13 cellular contexts compared by ENCODE assay signal in the genomic region with DNA sequence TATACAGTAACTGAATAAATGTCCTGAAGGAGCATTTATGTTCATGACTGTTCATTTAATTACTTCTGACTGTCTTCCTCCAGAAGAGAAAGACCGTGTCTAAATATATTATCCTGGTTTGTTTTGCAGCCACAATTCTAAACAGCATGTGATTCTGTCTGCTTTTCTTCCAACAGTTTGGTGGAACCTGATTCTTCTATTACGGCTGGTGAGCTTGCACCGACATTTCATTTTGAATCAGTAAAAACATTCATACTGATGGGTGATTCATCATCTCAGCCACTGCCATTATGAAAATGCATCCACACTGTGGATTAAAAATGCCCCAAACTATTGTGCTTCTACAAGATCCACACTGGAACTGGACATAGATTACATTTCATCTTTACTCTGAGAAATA. TPM values are rescaled to one million over a fixed set of nuclear protein-coding genes. Genes with fewer than 3 reads are reported as not detected.
A peak's percentile ranks its signal among the peaks of the same experiment; 100 is the strongest.
DNase-seq lines count a peak whose midpoint lies in the region; ATAC-seq and TF ChIP-seq lines count a peak whose summit lies in the region.
"Had no signal": no experiment of that assay in that cellular context is flagged by ENCODE, and none has a peak within 500 bp of the region (broad histone marks: within the 10 kb centered on the region; RNA-seq: fewer than 3 reads in every experiment).

No MANE protein-coding gene starts in this region.

- H3K4me1 Mint-ChIP-seq in activated CD4-positive, alpha-beta T cell treated with anti-CD3 and anti-CD28 coated beads, Interleukin-2, amount 10 ng/mL, durations not matched to agents 7 days and 5 days, result peaks cover 30% of the 10 kb centered on the region

- no peaks in the 10 kb centered on the region for H3K27me3 Mint-ChIP-seq in activated CD4-positive, alpha-beta T cell treated with anti-CD3 and anti-CD28 coated beads, Interleukin-2, amount 10 ng/mL, durations not matched to agents 7 days and 5 days

- no TSS peak for BruUV-seq in PC-3 (replicated peaks; lab: Mats Ljungman, UMichigan)

- no peaks in the 10 kb centered on the region for H3K27me3 ChIP-seq in AG04450 (ENCODE audit: control insufficient read depth, insufficient read depth, low read length)
- no peaks in the 10 kb centered on the region for H3K27me3 ChIP-seq in PC-3 (ENCODE audit: low read length)
- H3K27me3 ChIP-seq in esophagus squamous epithelium, result no peaks in the 10 kb centered on the region
- no peaks in the 10 kb centered on the region for H3K27me3 ChIP-seq in prostate gland (replicated peaks; ENCODE audit: insufficient read depth)
- H3K27me3 ChIP-seq: BE2C, body of pancreas had no signal

- no peak overlapping the region for H2AFZ ChIP-seq in PC-3 (ENCODE audit: low read length)

- peaks cover 70% of the 10 kb centered on the region for H3K36me3 Mint-ChIP-seq in activated CD4-positive, alpha-beta T cell treated with anti-CD3 and anti-CD28 coated beads, Interleukin-2, amount 10 ng/mL, durations not matched to agents 7 days and 5 days (ENCODE audit: low read depth)

- H3K9me3 Mint-ChIP-seq in activated CD4-positive, alpha-beta T cell treated with anti-CD3 and anti-CD28 coated beads, Interleukin-2, amount 10 ng/mL, durations not matched to agents 7 days and 5 days, result no peaks in the 10 kb centered on the region
- H3K9me3 Mint-ChIP-seq: activated T-cell treated with anti-CD3 and anti-CD28 coated beads, Interleukin-2, amount 50 U/mL, for 4 hours had no signal

- H3F3A ChIP-seq in PC-3 (ENCODE audit: low read length, unreplicated experiment), result no peaks in the 10 kb centered on the region

- H3K36me3 ChIP-seq in PC-3 (ENCODE audit: low read depth, low read length) (peaks cover 17% of the 10 kb centered on the region; the same call in 1 of the 2 replicates), esophagus squamous epithelium (peaks cover 0 to 56% (median 4%) of the 10 kb centered on the region in 3 donors), prostate gland (peaks cover 0 to 5% of the 10 kb centered on the region in 2 donors)

- POLR2A ChIA-PET in AG04450 (lab: Yijun Ruan, JAX), result no interaction called here
- POLR2A ChIA-PET in PC-3 (lab: Charles Lee; ENCODE audit: unreplicated experiment), result no interaction called here
- POLR2A ChIA-PET in activated CD4-positive, alpha-beta T cell treated with anti-CD3 and anti-CD28 coated beads, Interleukin-2, amount 10 ng/mL, durations not matched to agents 7 days and 5 days (lab: Charles Lee), result interaction anchor here (0.6 kb wide), 1 partner anchor 589 kb away, joined by 4 read pairs; no protein-coding TSS in a partner anchor

- CTCF ChIA-PET in AG04450 (lab: Charles Lee), result interaction anchor here (1.6 kb wide), 1 partner anchor 186 kb away, joined by 5 read pairs; no protein-coding TSS in a partner anchor
- CTCF ChIA-PET in PC-3 (lab: Charles Lee), result no interaction called here
- CTCF ChIA-PET in activated CD4-positive, alpha-beta T cell treated with anti-CD3 and anti-CD28 coated beads, Interleukin-2, amount 10 ng/mL, durations not matched to agents 7 days and 5 days (lab: Charles Lee), result interaction anchor here (1.3 kb wide), 1 partner anchor 206 kb away, joined by 3 read pairs; no protein-coding TSS in a partner anchor

- H4K20me1 ChIP-seq in PC-3 (ENCODE audit: low read length), result no peaks in the 10 kb centered on the region

- H3K4me3 ChIP-seq in AG04450 (ENCODE audit: low read depth, low read length) (no peak overlapping the region), PC-3 (ENCODE audit: low read length) (no peak overlapping the region), esophagus squamous epithelium (no peak overlapping the region), prostate gland (no peak overlapping the region)
- H3K4me3 ChIP-seq: body of pancreas had no signal

- TF ChIP-seq CTCF in AG04450 (IDR thresholded peaks at IDR 0.05; ENCODE audit: low read depth, low read length), result no peak
- TF ChIP-seq CTCF in PC-3 (conservative IDR thresholded peaks at IDR 0.05; ENCODE audit: low read depth, low read length), result no peak
- TF ChIP-seq CTCF in esophagus squamous epithelium (IDR thresholded peaks at IDR 0.05), result no peak
- no peak for TF ChIP-seq CTCF in prostate gland (IDR thresholded peaks at IDR 0.05)

- TF ChIP-seq POLR2A in esophagus squamous epithelium (IDR thresholded peaks at IDR 0.05) (no peak), prostate gland (IDR thresholded peaks at IDR 0.05) (no peak)

- H3K27ac Mint-ChIP-seq in activated CD4-positive, alpha-beta T cell treated with anti-CD3 and anti-CD28 coated beads, Interleukin-2, amount 10 ng/mL, durations not matched to agents 7 days and 5 days, result no peak overlapping the region

- H3K4me2 ChIP-seq in PC-3 (ENCODE audit: low read length), result peak overlapping the region; percentile 58

- intact Hi-C loops in PC-3 (cut with micrococcal nuclease) (loop anchor here (2.0 kb wide), 1 partner anchor 16 kb away; no protein-coding TSS in a partner anchor), esophagus squamous epithelium (cut with DNase I) (no loop called here), prostate gland (cut with DNase I) (no loop called here)

- DNase-seq in AG04450 (ENCODE audit: low read depth, low spot score) (no peak), PC-3 (no peak), esophagus squamous epithelium (lab: John Stamatoyannopoulos, UW) (no peak), prostate gland (ENCODE audit: low spot score) (no peak), T-helper 9 cell (no peak), NCI-H2029 (lab: John Stamatoyannopoulos, UW) (no peak)
- no peak for DNase-seq in stimulated activated CD4-positive, alpha-beta T cell treated with anti-CD3 and anti-CD28 coated beads, Interleukin-2, amount 100 ng/mL, for 24 hours
- no peak for DNase-seq in activated CD4-positive, alpha-beta T cell treated with anti-CD3 and anti-CD28 coated beads, Interleukin-2, amount 10 ng/mL, durations not matched to agents 7 days and 5 days
- DNase-seq: activated CD4-positive, CD25-positive, alpha-beta regulatory T cell; activated T-cell treated with anti-CD3 and anti-CD28 coated beads, Interleukin-2, amount 50 U/mL, for 4 hours; BE2C; body of pancreas; NCI-H2227 treated with DMSO at 0.1 percent for 48 hours had no signal

- H3K9me2 ChIP-seq in PC-3 (replicated peaks; ENCODE audit: low read length), result no peaks in the 10 kb centered on the region

- H3K79me2 ChIP-seq in PC-3 (ENCODE audit: low read length), result 0 out of 2 replicates have a peak, but pooled peaks cover 4% of the 10 kb centered on the region

- peaks cover 42% of the 10 kb centered on the region for H3K4me1 ChIP-seq in PC-3 (ENCODE audit: insufficient read depth, low read length)
- peaks cover 52 to 77% (median 63%) of the 10 kb centered on the region in 3 donors for H3K4me1 ChIP-seq in esophagus squamous epithelium
- H3K4me1 ChIP-seq in prostate gland (replicated peaks), result peaks cover 8% of the 10 kb centered on the region

- H3K9ac ChIP-seq in PC-3 (ENCODE audit: low read length), result 0 out of 2 replicates have a peak overlapping the region, but pooled peaks have one; percentile 5

- H3K27ac ChIP-seq in AG04450 (ENCODE audit: low read depth, low read length) (peak overlapping the region; percentile 24), PC-3 (ENCODE audit: low read length) (peak overlapping the region; percentile 65), esophagus squamous epithelium (peak overlapping the region; percentile 26 to 80 (median 74)), prostate gland (peak overlapping the region; percentile 51 to 61)

- H3K4me3 Mint-ChIP-seq in activated CD4-positive, alpha-beta T cell treated with anti-CD3 and anti-CD28 coated beads, Interleukin-2, amount 10 ng/mL, durations not matched to agents 7 days and 5 days, result no peak overlapping the region
- H3K4me3 Mint-ChIP-seq: activated T-cell treated with anti-CD3 and anti-CD28 coated beads, Interleukin-2, amount 50 U/mL, for 4 hours had no signal

- 0 out of 2 replicates have a peak, but pooled peaks have one; percentile 6 for ATAC-seq in PC-3
- ATAC-seq: activated T-cell treated with anti-CD3 and anti-CD28 coated beads, Interleukin-2, amount 50 U/mL, for 4 hours; body of pancreas had no signal

- WGBS in esophagus squamous epithelium, 2 donors, result 54 to 66% methylated on average over 3 of the region's 3 CpGs
- 60% methylated on average over 3 of the region's 3 CpGs for WGBS in prostate gland

- H3K9me3 ChIP-seq in AG04450 (ENCODE audit: control insufficient read depth, insufficient read depth, low read length) (peaks cover 8% of the 10 kb centered on the region; the same call in 1 of the 2 replicates), PC-3 (ENCODE audit: low read length) (no peaks in the 10 kb centered on the region), esophagus squamous epithelium (no peaks in the 10 kb centered on the region), prostate gland (no peaks in the 10 kb centered on the region)
- H3K9me3 ChIP-seq: BE2C, body of pancreas had no signal

RNA-seq across cellular contexts. Expression of gene KNOP1, which starts 16.9 kb away (rescaled TPM):
- 11.5 and 14.9 TPM in 2 replicates for polyA plus RNA-seq in AG04450 (2011; rRNA removed)
- polyA minus RNA-seq in AG04450 (2011; rRNA and poly(A)+ RNA removed), result 7.8 and 9.4 TPM in 2 replicates
- total RNA-seq in PC-3 (2014; rRNA removed), result 13.6 and 18.8 TPM in 2 replicates
- total RNA-seq in esophagus squamous epithelium, result 10 to 100 TPM in 2 of 4 donors, 1 to 10 TPM in 2; 9.0 to 14.3 (median 11.7) TPM
- 10 to 100 TPM; 11.2 to 26.6 TPM for total RNA-seq in prostate gland
- 10 to 100 TPM; 16.8 TPM for total RNA-seq in activated CD4-positive, alpha-beta T cell treated with anti-CD3 and anti-CD28 coated beads, Interleukin-2, amount 10 ng/mL, durations not matched to agents 7 days and 5 days

RNA-seq across cellular contexts. Expression of gene IQCK, which starts 17.0 kb away (rescaled TPM):
- 13.8 and 18.0 TPM in 2 replicates for polyA plus RNA-seq in AG04450 (2011; rRNA removed)
- 4.6 and 12.1 TPM in 2 replicates for polyA minus RNA-seq in AG04450 (2011; rRNA and poly(A)+ RNA removed)
- total RNA-seq in PC-3 (2014; rRNA removed) (3.3 and 8.9 TPM in 2 replicates), esophagus squamous epithelium (1 to 10 TPM; 2.2 to 9.3 (median 6.1) TPM), prostate gland (10 to 100 TPM; 26.0 to 42.2 TPM)
- 1 to 10 TPM; 1.1 to 1.5 TPM for total RNA-seq in activated CD4-positive, alpha-beta T cell treated with anti-CD3 and anti-CD28 coated beads, Interleukin-2, amount 10 ng/mL, durations not matched to agents 7 days and 5 days

Comparison
In these comparisons a context has a peak if more than half of its experiments do, and no peak if none do; other contexts are left out.
1. H3K27ac ChIP-seq: peak in every context shown above with its lines; median percentile 74 in esophagus squamous epithelium; 65 in PC-3; 56 in prostate gland; 24 in AG04450.